12 cellular contexts compared by ENCODE assay signal in the genomic region with DNA sequence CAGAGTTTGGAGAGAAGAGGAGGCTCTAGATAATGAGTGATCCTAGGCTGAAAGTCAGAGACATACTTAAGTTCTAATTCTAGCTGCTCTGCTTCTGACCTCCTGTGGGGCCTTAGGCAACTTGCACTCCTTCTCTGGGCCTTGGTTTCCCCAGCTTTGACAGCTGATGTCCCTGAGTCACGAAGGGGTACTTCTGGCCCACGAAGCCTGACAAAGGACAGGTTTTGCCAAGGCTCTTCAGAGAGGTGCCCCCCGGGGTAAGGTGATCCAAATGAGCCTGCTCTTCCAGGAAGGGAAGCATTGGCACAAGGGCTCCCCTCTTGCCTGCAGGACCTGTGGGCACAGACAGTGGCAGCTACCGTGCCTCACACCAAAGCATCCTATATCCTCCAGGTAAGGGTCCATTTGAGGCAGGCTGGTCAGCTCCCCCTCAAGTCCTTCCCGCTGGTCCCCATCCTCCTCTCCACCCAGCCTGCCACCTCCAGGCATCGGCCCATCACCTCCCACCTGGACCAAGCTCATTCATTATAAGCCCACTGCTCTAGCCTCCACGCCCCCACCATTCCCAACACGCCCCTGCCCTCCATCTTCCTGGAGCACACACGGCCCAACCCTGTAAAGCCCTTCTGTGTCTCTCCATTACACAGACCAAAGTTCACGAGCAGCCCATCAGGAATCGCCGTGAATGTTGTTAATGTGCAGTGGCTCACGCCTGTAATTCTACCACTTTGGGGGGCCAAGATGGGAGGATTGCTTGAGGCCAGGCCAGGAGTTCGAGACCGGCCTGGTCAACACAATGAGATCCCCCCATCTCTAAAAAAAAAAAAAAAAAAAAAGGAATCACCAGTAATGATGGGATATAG. TPM values are rescaled to one million over a fixed set of nuclear protein-coding genes. Genes with fewer than 3 reads are reported as not detected.
DNase-seq lines count a peak whose midpoint lies in the region; ATAC-seq and TF ChIP-seq lines count a peak whose summit lies in the region.
"Had no signal": no experiment of that assay in that cellular context is flagged by ENCODE, and none has a peak within 500 bp of the region (broad histone marks: within the 10 kb centered on the region; RNA-seq: fewer than 3 reads in every experiment).

No MANE protein-coding gene starts in this region.

- CTCF ChIA-PET in Caco-2 (lab: Charles Lee) = no interaction called here

- H3K4me1 Mint-ChIP-seq in Caco-2 (ENCODE audit: low read depth, unreplicated experiment) (peaks cover 1% of the 10 kb centered on the region), T-helper 17 cell (peaks cover 22% of the 10 kb centered on the region), osteocyte (ENCODE audit: unreplicated experiment) (peaks cover 10% of the 10 kb centered on the region)

- no peaks in the 10 kb centered on the region for H3K36me3 ChIP-seq in Caco-2 (ENCODE audit: control insufficient read depth, insufficient read depth, low read length)
- H3K36me3 ChIP-seq in esophagus muscularis mucosa = no peaks in the 10 kb centered on the region
- H3K36me3 ChIP-seq in brain microvascular endothelial cell (replicated peaks) = no peaks in the 10 kb centered on the region

- H3K9me3 Mint-ChIP-seq in Caco-2 (ENCODE audit: unreplicated experiment) (no peaks in the 10 kb centered on the region), osteocyte (ENCODE audit: unreplicated experiment) (no peaks in the 10 kb centered on the region)

- peak overlapping the region; percentile 83 to 88 (median 84) for H3K27ac ChIP-seq in esophagus muscularis mucosa (replicated peaks in 1 of 4)
- no peak overlapping the region for H3K27ac ChIP-seq in brain microvascular endothelial cell

- H3K4me1 ChIP-seq in Caco-2 (peaks cover 6% of the 10 kb centered on the region), esophagus muscularis mucosa (peaks cover 22 to 29% (median 27%) of the 10 kb centered on the region in 4 donors)

- H3K27me3 Mint-ChIP-seq in Caco-2 (ENCODE audit: insufficient read depth, unreplicated experiment) (no peaks in the 10 kb centered on the region), T-helper 17 cell (no peaks in the 10 kb centered on the region), osteocyte (ENCODE audit: unreplicated experiment) (peaks cover 21% of the 10 kb centered on the region)

- in situ Hi-C loops in brain microvascular endothelial cell (cut with HindIII; ENCODE audit: low pct_ligation_motif_present, low sequenced_read_pairs) = no loop called here

- POLR2A ChIA-PET in Caco-2 (lab: Charles Lee) = no interaction called here

- TF ChIP-seq POLR2A in esophagus muscularis mucosa (IDR thresholded peaks at IDR 0.05; ENCODE audit: low read depth) = no peak

- H3K27me3 ChIP-seq in Caco-2 (replicated peaks; ENCODE audit: control insufficient read depth, insufficient read depth, low read length) (no peaks in the 10 kb centered on the region), esophagus muscularis mucosa (no peaks in the 10 kb centered on the region), brain microvascular endothelial cell (replicated peaks) (peaks cover 6% of the 10 kb centered on the region)

- H3K9me3 ChIP-seq in Caco-2 (no peaks in the 10 kb centered on the region), T-helper 17 cell (ENCODE audit: control insufficient read depth, low read length, poor library complexity, severe bottlenecking) (no peaks in the 10 kb centered on the region), esophagus muscularis mucosa (no peaks in the 10 kb centered on the region)
- H3K9me3 ChIP-seq: mucosa of descending colon had no signal

- 89% methylated on average over 13 of the region's 15 CpGs for WGBS in esophagus muscularis mucosa

- intact Hi-C loops in Caco-2 (cut with micrococcal nuclease; ENCODE audit: unreplicated experiment) (no loop called here), esophagus muscularis mucosa (cut with DNase I) (loop anchor here (5.0 kb wide), 1 partner anchor 42 kb away; no protein-coding TSS in a partner anchor)

- DNase-seq in Caco-2 (no peak), T-helper 17 cell (no peak), esophagus muscularis mucosa (ENCODE audit: extremely low spot score) (no peak), osteocyte (ENCODE audit: extremely low spot score, unreplicated experiment) (no peak), brain microvascular endothelial cell (no peak), SKM-1 treated with dmso at 0.1 percent for 144 hours (lab: John Stamatoyannopoulos, UW; ENCODE audit: unreplicated experiment) (no peak)
- DNase-seq: hippocampal formation, NCI-H446, RPMI8226 had no signal

- H3K4me3 ChIP-seq in Caco-2 (ENCODE audit: low read depth, low read length) (no peak overlapping the region), esophagus muscularis mucosa (no peak overlapping the region), brain microvascular endothelial cell (ENCODE audit: low read depth, low read length) (no peak overlapping the region)
- H3K4me3 ChIP-seq: mucosa of descending colon had no signal

- H3K4me3 Mint-ChIP-seq in Caco-2 (ENCODE audit: unreplicated experiment) (peak overlapping the region; percentile 84), T-helper 17 cell (peak overlapping the region; percentile 80), osteocyte (ENCODE audit: unreplicated experiment) (peak overlapping the region; percentile 64)

- ATAC-seq in T-helper 17 cell = no peak
- no peak for ATAC-seq in GM21723 (IDR thresholded peaks at IDR 0.05; ENCODE audit: unreplicated experiment)
- no peak for ATAC-seq in HG03469 (IDR thresholded peaks at IDR 0.05; ENCODE audit: unreplicated experiment)

- H3K36me3 Mint-ChIP-seq in Caco-2 (ENCODE audit: insufficient read depth, unreplicated experiment) = peaks cover 11% of the 10 kb centered on the region
- H3K36me3 Mint-ChIP-seq in T-helper 17 cell (ENCODE audit: low read depth) = no peaks in the 10 kb centered on the region
- H3K36me3 Mint-ChIP-seq in osteocyte (ENCODE audit: unreplicated experiment) = no peaks in the 10 kb centered on the region

- H3K27ac Mint-ChIP-seq in Caco-2 (ENCODE audit: unreplicated experiment) (no peak overlapping the region), T-helper 17 cell (no peak overlapping the region), osteocyte (ENCODE audit: unreplicated experiment) (no peak overlapping the region)

- TSS peak; percentile 49 for BruUV-seq in Caco-2 (replicated peaks; lab: Mats Ljungman, UMichigan)

- no peak for TF ChIP-seq EP300 in esophagus muscularis mucosa (IDR thresholded peaks at IDR 0.05)

- TF ChIP-seq CTCF in Caco-2 (IDR thresholded peaks at IDR 0.05; ENCODE audit: insufficient read depth in 1 of 2, low read depth in 1 of 2, low read length in 1 of 2, severe bottlenecking in 1 of 2, unreplicated experiment in 1 of 2) = no peak
- no peak for TF ChIP-seq CTCF in esophagus muscularis mucosa (IDR thresholded peaks at IDR 0.05)
- TF ChIP-seq CTCF in osteocyte (IDR thresholded peaks at IDR 0.05) = no peak
- TF ChIP-seq CTCF in brain microvascular endothelial cell (IDR thresholded peaks at IDR 0.05; ENCODE audit: low read depth, low read length, missing control alignments) = no peak

RNA-seq across cellular contexts. Expression of gene PPP1R13B, which starts 2.0 kb away (rescaled TPM):
- total RNA-seq in Caco-2 (2022) (15.8 and 16.7 TPM in 2 replicates), T-helper 17 cell (10 to 100 TPM; 18.2 to 22.6 TPM), esophagus muscularis mucosa (10 to 100 TPM; 19.9 to 25.2 (median 23.6) TPM), osteocyte (7.9 and 9.0 TPM in 2 replicates)
